ENCODE assay signal across 8 cellular contexts in genomic region chr12:121628037-121628436, GRCh38. TPM values are rescaled to one million over a fixed set of nuclear protein-coding genes. Genes with fewer than 3 reads are reported as not detected.
DNase-seq lines count a peak whose midpoint lies in the region; ATAC-seq, FAIRE-seq and TF ChIP-seq lines count a peak whose summit lies in the region.

No MANE protein-coding gene starts in this region.

- TF ChIP-seq POLR2A in H54 (IDR thresholded peaks at IDR 0.05; ENCODE audit: low read depth, low read length), result no peak

- H3K9me3 ChIP-seq in SJCRH30 (replicated peaks), result no peaks in the 10 kb centered on the region

- H3K9ac ChIP-seq in rectal smooth muscle tissue (ENCODE audit: low read length), result no peak overlapping the region

- peak overlapping the region; percentile 89 for H3K4me3 ChIP-seq in GM06990 (replicated peaks; ENCODE audit: low read depth, low read length)
- H3K4me3 ChIP-seq in SJCRH30, result peak overlapping the region; percentile 72
- H3K4me3 ChIP-seq in epithelial cell of esophagus (ENCODE audit: low read length), result peak overlapping the region; percentile 64
- H3K4me3 ChIP-seq in rectal smooth muscle tissue (ENCODE audit: low read length), result peak overlapping the region; percentile 70

- FAIRE-seq in H54 (lab: Jason Lieb, UNC) (no peak), HTR-8/SVneo (lab: Jason Lieb, UNC) (no peak)

- DNase-seq in GM06990 (ENCODE audit: extremely low read depth, insufficient read length) (no peak), SJCRH30 (no peak), epithelial cell of esophagus (ENCODE audit: low read depth) (peak; percentile 43), H54 (ENCODE audit: insufficient read length, low spot score) (no peak), HTR-8/SVneo (ENCODE audit: insufficient read length, low spot score) (no peak)

- H3K4me1 ChIP-seq in SJCRH30 (peaks cover 19% of the 10 kb centered on the region), rectal smooth muscle tissue (ENCODE audit: control insufficient read depth, insufficient read depth, low read length) (peaks cover 15% of the 10 kb centered on the region)

- H3K27me3 ChIP-seq in GM06990 (replicated peaks; ENCODE audit: control insufficient read depth, insufficient read depth, low read length) (no peaks in the 10 kb centered on the region), SJCRH30 (no peaks in the 10 kb centered on the region), rectal smooth muscle tissue (ENCODE audit: control insufficient read depth, insufficient read depth, low read length) (no peaks in the 10 kb centered on the region)

- TF ChIP-seq CTCF in GM06990 (IDR thresholded peaks at IDR 0.05; ENCODE audit: insufficient read depth, low read length, poor library complexity, severe bottlenecking) (no peak), epithelial cell of esophagus (IDR thresholded peaks at IDR 0.05; ENCODE audit: insufficient read depth, low read depth, low read length, missing control alignments) (no peak)

- H3K36me3 ChIP-seq in GM06990 (ENCODE audit: control insufficient read depth, insufficient read depth, low read length) (peaks cover 2% of the 10 kb centered on the region), SJCRH30 (no peaks in the 10 kb centered on the region), rectal smooth muscle tissue (ENCODE audit: control insufficient read depth, insufficient read depth, low read length) (no peaks in the 10 kb centered on the region)

- ATAC-seq in HG02938 (IDR thresholded peaks at IDR 0.05; ENCODE audit: unreplicated experiment), result no peak
- no peak for ATAC-seq in GM19351 (IDR thresholded peaks at IDR 0.05; ENCODE audit: unreplicated experiment)

- H3K27ac ChIP-seq in SJCRH30 (no peak overlapping the region), rectal smooth muscle tissue (ENCODE audit: low read depth, low read length) (peak overlapping the region; percentile 33)

RNA-seq across cellular contexts. Expression of gene ORAI1, which starts 1.7 kb away (rescaled TPM):
- total RNA-seq in SJCRH30 (2014; rRNA removed; shearing (Covaris generic)), result 11.5 and 12.2 TPM in 2 replicates

RNA-seq across cellular contexts. Expression of gene MORN3, which starts 41.4 kb away (rescaled TPM):
- 0.68 and 0.75 TPM in 2 replicates for total RNA-seq in SJCRH30 (2014; rRNA removed; shearing (Covaris generic))

RNA-seq across cellular contexts. Expression of gene KDM2B, which starts 47.2 kb away (rescaled TPM):
- total RNA-seq in SJCRH30 (2014; rRNA removed; shearing (Covaris generic)), result 44.0 and 48.4 TPM in 2 replicates
